27 cellular contexts compared by ENCODE assay signal in genomic region chr3:149274220-149274619, GRCh38. TPM values are rescaled to one million over a fixed set of nuclear protein-coding genes. Genes with fewer than 3 reads are reported as not detected.
DNase-seq lines count a peak whose midpoint lies in the region; FAIRE-seq and TF ChIP-seq lines count a peak whose summit lies in the region.
"Had no signal": no experiment of that assay in that cellular context is flagged by ENCODE, and none has a peak within 500 bp of the region (broad histone marks: within the 10 kb centered on the region; RNA-seq: fewer than 3 reads in every experiment).

No MANE protein-coding gene starts in this region.

- H3K36me3 Mint-ChIP-seq in chondrocyte (ENCODE audit: low read depth), result no peaks in the 10 kb centered on the region
- H3K36me3 Mint-ChIP-seq in nephron (ENCODE audit: low read depth), result no peaks in the 10 kb centered on the region
- H3K36me3 Mint-ChIP-seq in activated CD4-positive, alpha-beta T cell treated with anti-CD3 and anti-CD28 coated beads, Interleukin-2, amount 10 ng/mL, durations not matched to agents 24 days and 14 days (ENCODE audit: low read depth), result no peaks in the 10 kb centered on the region

- TF ChIP-seq POLR2A in breast epithelium (IDR thresholded peaks at IDR 0.05) (no peak), uterus (IDR thresholded peaks at IDR 0.05) (no peak)

- H3K36me3 ChIP-seq in mammary epithelial cell (ENCODE audit: insufficient read depth, low read length) (no peaks in the 10 kb centered on the region), breast epithelium (no peaks in the 10 kb centered on the region), uterus (no peaks in the 10 kb centered on the region), WERI-Rb-1 (no peaks in the 10 kb centered on the region)
- H3K36me3 ChIP-seq: gastroesophageal sphincter, pancreas had no signal

- DNase-seq in mammary epithelial cell, result no peak
- DNase-seq in breast epithelium (ENCODE audit: low spot score in 2 of 2), result no peak
- no peak for DNase-seq in chondrocyte (ENCODE audit: low spot score)
- DNase-seq in uterus, result no peak
- no peak for DNase-seq in urothelium cell line (ENCODE audit: low spot score)
- no peak for DNase-seq in WERI-Rb-1
- DNase-seq in activated CD4-positive, alpha-beta T cell treated with anti-CD3 and anti-CD28 coated beads, Interleukin-2, amount 10 ng/mL, durations not matched to agents 24 days and 14 days, result no peak
- DNase-seq: activated CD4-positive, alpha-beta T cell treated with anti-CD3 and anti-CD28 coated beads for 1 hour; activated naive CD4-positive, alpha-beta T cell treated with anti-CD3 and anti-CD28 coated beads for 36 hours; activated T-cell treated with anti-CD3 and anti-CD28 coated beads, Interleukin-2, amount 50 U/mL, for 48 hours; anterior cingulate cortex; Caco-2; DND-41; HFFc6; Karpas-422; kidney glomerular epithelial cell; NCI-H187 treated with DMSO at 0.1 percent for 48 hours; NCI-H69; pancreas had no signal

- H3K27me3 ChIP-seq in mammary epithelial cell (ENCODE audit: insufficient read depth, low read length), result no peaks in the 10 kb centered on the region
- no peaks in the 10 kb centered on the region for H3K27me3 ChIP-seq in breast epithelium
- H3K27me3 ChIP-seq in uterus, result no peaks in the 10 kb centered on the region
- H3K27me3 ChIP-seq in WERI-Rb-1 (ENCODE audit: insufficient read depth, low read depth, severe bottlenecking), result no peaks in the 10 kb centered on the region
- H3K27me3 ChIP-seq: gastroesophageal sphincter, pancreas had no signal

- peak overlapping the region; percentile 30 for H2AFZ ChIP-seq in mammary epithelial cell (ENCODE audit: low read depth, low read length)

- no peaks in the 10 kb centered on the region for H3K9me3 ChIP-seq in mammary epithelial cell (replicated peaks; ENCODE audit: insufficient read depth, low read length)
- H3K9me3 ChIP-seq in breast epithelium, result no peaks in the 10 kb centered on the region
- H3K9me3 ChIP-seq in uterus, result no peaks in the 10 kb centered on the region
- H3K9me3 ChIP-seq in WERI-Rb-1 (ENCODE audit: severe bottlenecking), result no peaks in the 10 kb centered on the region
- H3K9me3 ChIP-seq: Caco-2, gastroesophageal sphincter, pancreas had no signal

- H3K4me3 Mint-ChIP-seq in chondrocyte (ENCODE audit: unreplicated experiment) (no peak overlapping the region), nephron (no peak overlapping the region)
- no peak overlapping the region for H3K4me3 Mint-ChIP-seq in activated CD4-positive, alpha-beta T cell treated with anti-CD3 and anti-CD28 coated beads, Interleukin-2, amount 10 ng/mL, durations not matched to agents 24 days and 14 days
- H3K4me3 Mint-ChIP-seq: activated naive CD4-positive, alpha-beta T cell treated with anti-CD3 and anti-CD28 coated beads for 36 hours; central memory CD8-positive, alpha-beta T cell; HFFc6 had no signal

- dilution Hi-C loops in mammary epithelial cell (cut with HindIII; ENCODE audit: low sequenced_read_pairs), result no loop called here

- CTCF ChIA-PET in mammary epithelial cell (lab: Charles Lee; ENCODE audit: low non-redundant PET), result no interaction called here

- H4K20me1 ChIP-seq in mammary epithelial cell (ENCODE audit: insufficient read depth, low read length), result no peaks in the 10 kb centered on the region

- no peak overlapping the region for H3K4me2 ChIP-seq in mammary epithelial cell (ENCODE audit: insufficient read depth, low read depth, low read length)

- intact Hi-C loops in mammary epithelial cell (cut with micrococcal nuclease), result no loop called here
- intact Hi-C loops in breast epithelium (cut with DNase I; ENCODE audit: low total_unique reads), result loop anchor here (10.0 kb wide), 1 partner anchor 149 kb away; the partner anchor contains the start of gene HPS3
- intact Hi-C loops in uterus (cut with DNase I; ENCODE audit: low total_unique reads), result loop anchor here (5.0 to 10.0 kb wide), 3 partner anchors 157 to 319 kb away; no protein-coding TSS in a partner anchor
- intact Hi-C loops in activated CD4-positive, alpha-beta T cell treated with anti-CD3 and anti-CD28 coated beads, Interleukin-2, amount 10 ng/mL, durations not matched to agents 24 days and 14 days (cut with micrococcal nuclease), result loop anchor here (5.0 kb wide), 1 partner anchor 72 kb away; no protein-coding TSS in a partner anchor

- WGBS in mammary epithelial cell (ENCODE audit: low coverage, missing lambda C conversion rate), result 80% methylated on average over 3 of the region's 3 CpGs

- FAIRE-seq in urothelium cell line (lab: Jason Lieb, UNC), result no peak
- FAIRE-seq: GM12892, pancreas had no signal

- no peaks in the 10 kb centered on the region for H3K27me3 Mint-ChIP-seq in chondrocyte (ENCODE audit: low read depth)
- H3K27me3 Mint-ChIP-seq in nephron (ENCODE audit: low read depth), result no peaks in the 10 kb centered on the region
- H3K27me3 Mint-ChIP-seq in activated CD4-positive, alpha-beta T cell treated with anti-CD3 and anti-CD28 coated beads, Interleukin-2, amount 10 ng/mL, durations not matched to agents 24 days and 14 days, result peaks cover 13% of the 10 kb centered on the region
- H3K27me3 Mint-ChIP-seq: central memory CD8-positive, alpha-beta T cell had no signal

- BruUV-seq in mammary epithelial cell (replicated peaks; lab: Mats Ljungman, UMichigan), result no TSS peak

- H3K4me1 ChIP-seq in mammary epithelial cell (ENCODE audit: insufficient read depth, low read length), result peaks cover 9% of the 10 kb centered on the region
- peaks cover 0 to 3% of the 10 kb centered on the region in 2 donors for H3K4me1 ChIP-seq in breast epithelium
- no peaks in the 10 kb centered on the region for H3K4me1 ChIP-seq in uterus

- H3K9me3 Mint-ChIP-seq in chondrocyte (ENCODE audit: low read depth) (no peaks in the 10 kb centered on the region), nephron (no peaks in the 10 kb centered on the region)
- H3K9me3 Mint-ChIP-seq in activated CD4-positive, alpha-beta T cell treated with anti-CD3 and anti-CD28 coated beads, Interleukin-2, amount 10 ng/mL, durations not matched to agents 24 days and 14 days, result no peaks in the 10 kb centered on the region
- H3K9me3 Mint-ChIP-seq: activated naive CD4-positive, alpha-beta T cell treated with anti-CD3 and anti-CD28 coated beads for 36 hours; central memory CD8-positive, alpha-beta T cell; HFFc6 had no signal

- H3K27ac Mint-ChIP-seq in chondrocyte (ENCODE audit: unreplicated experiment) (peak overlapping the region; percentile 65), nephron (peak overlapping the region in 2 of 3 experiments; percentile 27 to 66)
- no peak overlapping the region for H3K27ac Mint-ChIP-seq in activated CD4-positive, alpha-beta T cell treated with anti-CD3 and anti-CD28 coated beads, Interleukin-2, amount 10 ng/mL, durations not matched to agents 24 days and 14 days
- H3K27ac Mint-ChIP-seq: activated naive CD4-positive, alpha-beta T cell treated with anti-CD3 and anti-CD28 coated beads for 36 hours; HFFc6 had no signal

- H3K4me1 Mint-ChIP-seq in chondrocyte (ENCODE audit: low read depth) (peaks cover 56% of the 10 kb centered on the region), nephron (peaks cover 8% of the 10 kb centered on the region)
- H3K4me1 Mint-ChIP-seq in activated CD4-positive, alpha-beta T cell treated with anti-CD3 and anti-CD28 coated beads, Interleukin-2, amount 10 ng/mL, durations not matched to agents 24 days and 14 days, result peaks cover 12% of the 10 kb centered on the region

- TF ChIP-seq CTCF in mammary epithelial cell (conservative IDR thresholded peaks at IDR 0.05 in 1 of 2, IDR thresholded peaks at IDR 0.05 in 1 of 2; ENCODE audit: extremely low read depth in 1 of 2, insufficient read depth in 1 of 2, low read depth in 1 of 2, low read length in 2 of 2), result no peak
- no peak for TF ChIP-seq CTCF in breast epithelium (IDR thresholded peaks at IDR 0.05)
- no peak for TF ChIP-seq CTCF in chondrocyte (IDR thresholded peaks at IDR 0.05)
- TF ChIP-seq CTCF in nephron (IDR thresholded peaks at IDR 0.05; ENCODE audit: unreplicated experiment in 3 of 3), result no peak
- TF ChIP-seq CTCF in uterus (IDR thresholded peaks at IDR 0.05), result no peak
- no peak for TF ChIP-seq CTCF in WERI-Rb-1 (IDR thresholded peaks at IDR 0.05; ENCODE audit: low read depth, low read length)

- H3K9ac ChIP-seq in mammary epithelial cell (ENCODE audit: insufficient read depth, low read length), result no peak overlapping the region

- no peak overlapping the region for H3K4me3 ChIP-seq in mammary epithelial cell (replicated peaks in 1 of 3; ENCODE audit: insufficient read depth in 1 of 3, low read depth in 2 of 3, low read length in 3 of 3)
- no peak overlapping the region for H3K4me3 ChIP-seq in breast epithelium
- no peak overlapping the region for H3K4me3 ChIP-seq in uterus
- H3K4me3 ChIP-seq in WERI-Rb-1 (ENCODE audit: low read depth, low read length), result no peak overlapping the region
- H3K4me3 ChIP-seq: gastroesophageal sphincter, pancreas had no signal

- in situ Hi-C loops in mammary epithelial cell (cut with MboI; ENCODE audit: low sequenced_read_pairs in 2 of 2), result loop anchor here (5.0 to 10.0 kb wide), 4 partner anchors 152 to 319 kb away; no protein-coding TSS in a partner anchor

- H3K27ac ChIP-seq in mammary epithelial cell (ENCODE audit: insufficient read depth, low read depth, low read length), result no peak overlapping the region
- no peak overlapping the region for H3K27ac ChIP-seq in breast epithelium
- peak overlapping the region; percentile 18 to 52 for H3K27ac ChIP-seq in uterus
- no peak overlapping the region for H3K27ac ChIP-seq in WERI-Rb-1
- H3K27ac ChIP-seq: pancreas had no signal

- H3K79me2 ChIP-seq in mammary epithelial cell (ENCODE audit: insufficient read depth, low read length), result no peaks in the 10 kb centered on the region

RNA-seq across cellular contexts. Expression of gene CP, which starts 52.6 kb away (rescaled TPM):
- total RNA-seq in mammary epithelial cell, result not detected
- polyA plus RNA-seq in mammary epithelial cell, result not detected
- polyA minus RNA-seq in mammary epithelial cell, result not detected
- 100 to 1,000 TPM in 1 of 3 donors, 10 to 100 TPM in 2; 25.9 to 225 (median 30.2) TPM for total RNA-seq in breast epithelium
- total RNA-seq in chondrocyte, result not detected in 3 replicates
- 10 to 100 TPM in 1 of 4 donors, 1 to 10 TPM in 3; 2.2 to 13.3 (median 5.9) TPM for total RNA-seq in uterus
- not detected in 2 replicates for total RNA-seq in activated CD4-positive, alpha-beta T cell treated with anti-CD3 and anti-CD28 coated beads, Interleukin-2, amount 10 ng/mL, durations not matched to agents 24 days and 14 days
- total RNA-seq: A172; activated CD8-positive, alpha-beta memory T cell treated with anti-CD3 and anti-CD28 coated beads for 36 hours; activated naive CD4-positive, alpha-beta T cell treated with anti-CD3 and anti-CD28 coated beads for 36 hours; HFFc6; myocyte had no signal
- polyA plus RNA-seq: BJ had no signal

RNA-seq across cellular contexts. Expression of gene TM4SF18, which starts 59.2 kb away (rescaled TPM):
- total RNA-seq in mammary epithelial cell (not detected), breast epithelium (10 to 100 TPM in 2 of 3 donors, 1 to 10 TPM in 1; 7.2 to 43.8 (median 25.9) TPM), chondrocyte (0.20 to 1.4 TPM in 2 of 3 replicates, not detected in the other), uterus (10 to 100 TPM in 3 of 4 donors, 1 to 10 TPM in 1; 6.7 to 35.5 (median 14.6) TPM)
- polyA plus RNA-seq in mammary epithelial cell, result not detected
- polyA minus RNA-seq in mammary epithelial cell, result not detected
- total RNA-seq in activated CD4-positive, alpha-beta T cell treated with anti-CD3 and anti-CD28 coated beads, Interleukin-2, amount 10 ng/mL, durations not matched to agents 24 days and 14 days, result not detected in 2 replicates
- total RNA-seq: activated CD8-positive, alpha-beta memory T cell treated with anti-CD3 and anti-CD28 coated beads for 36 hours; activated naive CD4-positive, alpha-beta T cell treated with anti-CD3 and anti-CD28 coated beads for 36 hours; Caco-2 had no signal

Comparison
In these comparisons a context has a peak if more than half of its experiments do, and no peak if none do; other contexts are left out.
1. H3K27ac ChIP-seq: peak in uterus (2 of 2); none in mammary epithelial cell (single experiment), breast epithelium (0 of 2) and WERI-Rb-1 (single experiment).